ENCODE assay signal across 8 cellular contexts in the genomic region with DNA sequence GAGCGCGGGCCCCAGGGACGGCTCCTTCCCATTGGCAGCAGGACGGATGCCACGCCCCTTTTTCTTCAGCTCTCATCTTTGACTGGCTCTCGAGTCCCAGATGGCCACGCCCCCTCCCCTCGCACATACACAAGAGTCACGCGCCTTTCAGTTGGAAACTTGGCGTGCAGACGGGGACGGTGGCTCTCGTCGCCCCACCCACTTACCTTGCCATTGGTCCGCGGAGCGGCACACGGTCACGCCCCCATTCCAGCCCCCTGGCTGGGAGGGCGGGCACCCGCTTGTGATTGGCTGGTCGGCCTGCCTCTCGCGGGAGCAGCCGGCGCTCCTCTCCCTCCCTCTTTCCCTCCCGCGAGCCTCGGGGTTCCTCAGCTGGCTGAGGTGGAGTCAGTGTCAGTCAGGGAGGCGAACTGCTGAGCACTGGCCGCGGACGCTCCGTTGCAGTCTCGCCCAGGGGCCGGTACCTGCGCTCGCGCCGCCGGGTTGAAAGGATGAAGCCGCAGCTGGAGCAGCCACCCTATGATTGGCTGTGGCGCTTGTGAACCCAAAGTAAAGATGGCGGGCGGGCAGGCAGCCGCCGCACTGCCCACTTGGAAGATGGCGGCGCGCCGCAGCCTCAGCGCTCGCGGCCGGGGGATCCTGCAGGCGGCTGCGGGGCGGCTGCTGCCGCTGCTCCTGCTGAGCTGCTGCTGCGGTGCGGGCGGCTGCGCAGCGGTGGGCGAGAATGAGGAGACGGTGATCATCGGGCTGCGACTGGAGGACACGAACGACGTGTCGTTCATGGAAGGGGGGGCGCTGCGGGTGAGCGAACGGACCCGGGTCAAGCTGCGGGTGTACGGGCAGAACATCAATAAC. TPM values are rescaled to one million over a fixed set of nuclear protein-coding genes. Genes with fewer than 3 reads are reported as not detected.
A peak's percentile ranks its signal among the peaks of the same experiment; 100 is the strongest.
DNase-seq lines count a peak whose midpoint lies in the region; ATAC-seq and TF ChIP-seq lines count a peak whose summit lies in the region.

A gene (plus strand): TSS at position 333 of the 855 bp plus-strand sequence. CDS start 187 bp downstream, at position 520.

- DNase-seq in NCI-H1092 treated with DMSO at 0.1 percent for 48 hours (lab: John Stamatoyannopoulos, UW): peak; percentile 96
- DNase-seq in glomerular visceral epithelial cell (ENCODE audit: extremely low spot score): peak; percentile 100
- peak; percentile 99 for DNase-seq in occipital lobe (lab: John Stamatoyannopoulos, UW)

- peak within 1 kb of the TSS; percentile 91 for H3K27ac Mint-ChIP-seq in activated naive CD8-positive, alpha-beta T cell

- peak within 1 kb of the TSS; percentile 94 for H3K4me3 Mint-ChIP-seq in activated naive CD8-positive, alpha-beta T cell

- peaks cover 45% of the 10 kb centered on the region for H3K4me1 Mint-ChIP-seq in activated naive CD8-positive, alpha-beta T cell (ENCODE audit: low read depth)

- H3K36me3 Mint-ChIP-seq in activated naive CD8-positive, alpha-beta T cell: no peaks in the 10 kb centered on the region

- peak within 1 kb of the TSS; percentile 73 for H3K27ac ChIP-seq in temporal lobe (ENCODE audit: low read depth, low read length)

- TF ChIP-seq POLR2A in GM10847 (IDR thresholded peaks at IDR 0.05; ENCODE audit: extremely low read depth, insufficient read length): peak; percentile 73

- ATAC-seq in HG02623 (IDR thresholded peaks at IDR 0.05; ENCODE audit: unreplicated experiment): peak; percentile 83
- peak; percentile 91 for ATAC-seq in SK-N-SH treated with all-trans-retinoic acid at 6 μM for 48 hours

- H3K27me3 Mint-ChIP-seq in activated naive CD8-positive, alpha-beta T cell: no peaks in the 10 kb centered on the region

- H3K9me3 Mint-ChIP-seq in activated naive CD8-positive, alpha-beta T cell (ENCODE audit: low read depth): no peaks in the 10 kb centered on the region

TF ChIP-seq in SK-N-SH treated with all-trans-retinoic acid at 6 μM for 48 hours, 23 proteins besides CTCF, POLR2A, EP300 and RAD21:
- TF ChIP-seq, protein P1, sequence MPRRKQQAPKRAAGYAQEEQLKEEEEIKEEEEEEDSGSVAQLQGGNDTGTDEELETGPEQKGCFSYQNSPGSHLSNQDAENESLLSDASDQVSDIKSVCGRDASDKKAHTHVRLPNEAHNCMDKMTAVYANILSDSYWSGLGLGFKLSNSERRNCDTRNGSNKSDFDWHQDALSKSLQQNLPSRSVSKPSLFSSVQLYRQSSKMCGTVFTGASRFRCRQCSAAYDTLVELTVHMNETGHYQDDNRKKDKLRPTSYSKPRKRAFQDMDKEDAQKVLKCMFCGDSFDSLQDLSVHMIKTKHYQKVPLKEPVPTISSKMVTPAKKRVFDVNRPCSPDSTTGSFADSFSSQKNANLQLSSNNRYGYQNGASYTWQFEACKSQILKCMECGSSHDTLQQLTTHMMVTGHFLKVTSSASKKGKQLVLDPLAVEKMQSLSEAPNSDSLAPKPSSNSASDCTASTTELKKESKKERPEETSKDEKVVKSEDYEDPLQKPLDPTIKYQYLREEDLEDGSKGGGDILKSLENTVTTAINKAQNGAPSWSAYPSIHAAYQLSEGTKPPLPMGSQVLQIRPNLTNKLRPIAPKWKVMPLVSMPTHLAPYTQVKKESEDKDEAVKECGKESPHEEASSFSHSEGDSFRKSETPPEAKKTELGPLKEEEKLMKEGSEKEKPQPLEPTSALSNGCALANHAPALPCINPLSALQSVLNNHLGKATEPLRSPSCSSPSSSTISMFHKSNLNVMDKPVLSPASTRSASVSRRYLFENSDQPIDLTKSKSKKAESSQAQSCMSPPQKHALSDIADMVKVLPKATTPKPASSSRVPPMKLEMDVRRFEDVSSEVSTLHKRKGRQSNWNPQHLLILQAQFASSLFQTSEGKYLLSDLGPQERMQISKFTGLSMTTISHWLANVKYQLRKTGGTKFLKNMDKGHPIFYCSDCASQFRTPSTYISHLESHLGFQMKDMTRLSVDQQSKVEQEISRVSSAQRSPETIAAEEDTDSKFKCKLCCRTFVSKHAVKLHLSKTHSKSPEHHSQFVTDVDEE (CRISPR knock-in tag; IDR thresholded peaks at IDR 0.05): peak; percentile 71; the same call in 1 of the 2 replicates
- TF ChIP-seq SNAI2 (CRISPR knock-in tag; IDR thresholded peaks at IDR 0.05) (0 out of 2 replicates have a peak, but pooled peaks have one; percentile 57), ZFP3 (CRISPR knock-in tag; IDR thresholded peaks at IDR 0.05) (peak; percentile 65; the same call in 1 of the 2 replicates), CSDC2 (CRISPR knock-in tag; IDR thresholded peaks at IDR 0.05) (no peak)

RNA-seq across cellular contexts. Expression of the gene that starts here (rescaled TPM):
- total RNA-seq in occipital lobe (7.6 TPM), temporal lobe (9.6 TPM)

Comparison
In these comparisons a context has a peak if more than half of its experiments do, and no peak if none do; other contexts are left out.
1. Peak in every context shown above with its lines: DNase-seq, ATAC-seq and H3K27ac ChIP-seq.